1 cellular context compared by ENCODE assay signal in genomic region chr1:42657981-42658879, GRCh38.
TF ChIP-seq lines count a peak whose summit lies in the region.

PPIH (plus strand) TSS chr1:42658423; CDS start chr1:42658447, 24 bp downstream.

TF ChIP-seq in K562, 482 proteins besides CTCF, POLR2A, EP300 and RAD21 (continued from another document):
- TF ChIP-seq GABPA (tag; conservative IDR thresholded peaks at IDR 0.05; ENCODE audit: low read depth) (peak; percentile 99), ZNF740 (CRISPR knock-in tag; IDR thresholded peaks at IDR 0.05) (peak; percentile 34; the same call in 1 of the 2 replicates), ZNF740 (tag; IDR thresholded peaks at IDR 0.05) (no peak), NCOR1 (IDR thresholded peaks at IDR 0.05) (peak; percentile 65)
